In the genomic region with DNA sequence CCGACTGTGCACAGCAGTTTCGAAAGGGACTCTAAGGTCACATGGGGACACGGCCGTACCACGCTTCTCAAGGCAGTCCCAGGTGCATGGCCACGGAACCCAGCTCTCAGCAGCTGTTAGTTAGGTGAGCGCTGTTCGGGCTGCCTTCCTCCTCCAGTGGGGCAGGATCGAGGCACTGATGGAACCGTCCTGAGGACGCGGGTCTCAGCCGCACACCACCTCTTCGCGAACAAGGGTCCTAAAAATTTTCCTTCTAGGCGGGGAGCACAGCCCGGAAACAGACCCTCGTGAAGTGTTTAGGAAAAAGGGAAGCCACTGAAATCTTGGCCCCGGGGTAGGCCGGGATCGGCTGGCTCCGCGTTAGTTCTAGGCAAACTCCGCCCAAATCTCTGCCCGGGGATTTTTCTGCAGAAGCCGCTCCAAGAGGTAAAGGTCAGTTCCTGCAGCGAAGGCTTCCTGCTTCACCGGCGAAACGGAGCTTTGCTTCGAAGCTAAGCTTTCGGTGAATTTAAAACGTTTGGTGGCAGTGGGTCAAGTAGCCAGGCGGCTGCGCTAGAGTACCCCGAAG, we compare ENCODE assay signal across 8 cellular contexts. TPM values are rescaled to one million over a fixed set of nuclear protein-coding genes. Genes with fewer than 3 reads are reported as not detected.
DNase-seq lines count a peak whose midpoint lies in the region; ATAC-seq and TF ChIP-seq lines count a peak whose summit lies in the region.

No MANE protein-coding gene starts in this region.

- DNase-seq in PC-9 = peak in 1 of 2 experiments; percentile 15
- DNase-seq in mucosa of descending colon = peak; percentile 64 to 70 (median 69)
- DNase-seq in aorta = no peak
- no peak for DNase-seq in epidermal melanocyte (ENCODE audit: insufficient read length, low spot score)
- DNase-seq in NCI-H128 (lab: John Stamatoyannopoulos, UW; ENCODE audit: unreplicated experiment) = no peak

- intact Hi-C loops in PC-9 (cut with micrococcal nuclease; ENCODE audit: unreplicated experiment) (loop anchor here (10.0 kb wide), 1 partner anchor 733 kb away; no protein-coding TSS in a partner anchor), mucosa of descending colon (cut with DNase I, micrococcal nuclease) (no loop called here), aorta (cut with DNase I) (no loop called here)

- H3K4me3 ChIP-seq in PC-9 (peak overlapping the region; percentile 70), duodenal mucosa (ENCODE audit: low read depth in 1 of 2, low read length in 2 of 2) (peak overlapping the region; percentile 69 to 80), mucosa of descending colon (peak overlapping the region; percentile 50), aorta (ENCODE audit: low read length in 2 of 2) (peak overlapping the region; percentile 23 to 28)

- H3K9me2 ChIP-seq in PC-9 (ENCODE audit: insufficient read depth) = no peaks in the 10 kb centered on the region

- peak overlapping the region; percentile 96 for H2AFZ ChIP-seq in PC-9

- CTCF ChIA-PET in PC-9 (lab: Charles Lee) = interaction anchor here (0.6 kb wide), 3 partner anchors 66 to 210 kb away, joined by 3 to 4 read pairs (median 3); no protein-coding TSS in a partner anchor

- POLR2A ChIA-PET in PC-9 (lab: Charles Lee; ENCODE audit: unreplicated experiment) = interaction anchor here (0.6 kb wide), 1 partner anchor 984 kb away, joined by 8 read pairs; no protein-coding TSS in a partner anchor

- peak overlapping the region; percentile 85 for H3K4me2 ChIP-seq in PC-9

- H3F3A ChIP-seq in PC-9 (ENCODE audit: insufficient read depth, low read depth) = peaks cover 16% of the 10 kb centered on the region; the same call in 1 of the 2 replicates

- no peaks in the 10 kb centered on the region for H3K9me3 ChIP-seq in PC-9 (ENCODE audit: insufficient read depth, low read depth)
- H3K9me3 ChIP-seq in duodenal mucosa (ENCODE audit: control insufficient read depth in 1 of 2, low read length in 2 of 2) = no peaks in the 10 kb centered on the region
- no peaks in the 10 kb centered on the region for H3K9me3 ChIP-seq in mucosa of descending colon
- H3K9me3 ChIP-seq in aorta (ENCODE audit: control insufficient read depth, low read length) = no peaks in the 10 kb centered on the region

- TF ChIP-seq CTCF in GM12872 (IDR thresholded peaks at IDR 0.05; ENCODE audit: insufficient read depth, low read depth, low read length) (peak; percentile 26; the same call in 1 of the 3 replicates), PC-9 (conservative IDR thresholded peaks at IDR 0.05) (peak; percentile 23; the same call in 1 of the 2 replicates), mucosa of descending colon (IDR thresholded peaks at IDR 0.05) (no peak)

- H3K27me3 ChIP-seq in PC-9 (ENCODE audit: insufficient read depth, low read depth) (no peaks in the 10 kb centered on the region), duodenal mucosa (ENCODE audit: control insufficient read depth in 1 of 2, insufficient read depth in 2 of 2, low read length in 2 of 2) (peaks cover 34 to 37% of the 10 kb centered on the region in 2 donors), aorta (ENCODE audit: control insufficient read depth in 1 of 2, insufficient read depth in 2 of 2, low read length in 1 of 2) (peaks cover 0 to 2% of the 10 kb centered on the region in 2 donors)

- H3K4me1 ChIP-seq in PC-9 (replicated peaks; ENCODE audit: insufficient read depth) (peaks cover 19% of the 10 kb centered on the region), duodenal mucosa (ENCODE audit: control insufficient read depth in 1 of 2, insufficient read depth in 2 of 2, low read length in 2 of 2) (peaks cover 20 to 25% of the 10 kb centered on the region in 2 donors), mucosa of descending colon (ENCODE audit: low read depth) (peaks cover 19% of the 10 kb centered on the region), aorta (ENCODE audit: control insufficient read depth in 1 of 2, insufficient read depth in 2 of 2, low read length in 2 of 2) (no peaks in the 10 kb centered on the region)

- H3K27ac ChIP-seq in PC-9 = no peak overlapping the region
- peak overlapping the region; percentile 8 for H3K27ac ChIP-seq in duodenal mucosa (ENCODE audit: low read depth, low read length)
- H3K27ac ChIP-seq in aorta (ENCODE audit: low read depth in 1 of 2, low read length in 2 of 2) = no peak overlapping the region

- no peaks in the 10 kb centered on the region; the same call in 1 of the 2 replicates for H4K20me1 ChIP-seq in PC-9 (ENCODE audit: insufficient read depth)

- H3K79me2 ChIP-seq in PC-9 (ENCODE audit: low read depth) = peaks cover 13% of the 10 kb centered on the region; the same call in 1 of the 2 replicates

- BruUV-seq in PC-9 (replicated peaks; lab: Mats Ljungman, UMichigan) = TSS peak; percentile 31

- ATAC-seq in mucosa of descending colon (peak; percentile 79), aorta (ENCODE audit: low FRiP score) (peak; percentile 36), HG03442 (IDR thresholded peaks at IDR 0.05; ENCODE audit: unreplicated experiment) (no peak)

- WGBS in aorta, 2 donors = 23 to 25% methylated on average over 36 of the region's 36 CpGs

- peaks cover 11% of the 10 kb centered on the region; the same call in 1 of the 2 replicates for H3K36me3 ChIP-seq in PC-9 (ENCODE audit: low read depth)
- peaks cover 0 to 15% of the 10 kb centered on the region in 2 donors for H3K36me3 ChIP-seq in duodenal mucosa (ENCODE audit: control insufficient read depth in 1 of 2, insufficient read depth in 2 of 2, low read length in 2 of 2)
- no peaks in the 10 kb centered on the region for H3K36me3 ChIP-seq in mucosa of descending colon (ENCODE audit: low read depth)
- no peaks in the 10 kb centered on the region for H3K36me3 ChIP-seq in aorta (ENCODE audit: control insufficient read depth in 1 of 2, insufficient read depth in 2 of 2, low read length in 1 of 2)

- H3K9ac ChIP-seq in duodenal mucosa (ENCODE audit: low read depth in 1 of 2, low read length in 2 of 2) = peak overlapping the region; percentile 37 to 61

RNA-seq across cellular contexts. Expression of gene GJB2, which starts 0.8 kb away (rescaled TPM):
- total RNA-seq in PC-9 (2021) = 4.2 and 5.5 TPM in 2 replicates
- total RNA-seq in mucosa of descending colon = 10 to 100 TPM; 18.1 to 45.4 (median 42.9) TPM
- 1 to 10 TPM in 1 of 2 donors, under 1 TPM in 1; 0.23 to 3.3 TPM for total RNA-seq in aorta
- under 1 TPM; 0.28 to 0.88 TPM for polyA plus RNA-seq in aorta

RNA-seq across cellular contexts. Expression of gene GJA3, which starts 31.1 kb away (rescaled TPM):
- total RNA-seq in PC-9 (2021) = 0.15 TPM in 1 of 2 replicates, not detected in the other
- not detected for total RNA-seq in mucosa of descending colon
- under 1 TPM; 0.19 to 0.42 TPM for total RNA-seq in aorta
- polyA plus RNA-seq in aorta = under 1 TPM in 1 of 2 donors, not detected in 1; 0.03 TPM

RNA-seq across cellular contexts. Expression of gene GJB6, which starts 40.1 kb away (rescaled TPM):
- not detected in 2 replicates for total RNA-seq in PC-9 (2021)
- not detected for total RNA-seq in mucosa of descending colon
- not detected for total RNA-seq in aorta
- under 1 TPM in 1 of 2 donors, not detected in 1; 0.25 TPM for polyA plus RNA-seq in aorta

Comparison
In these comparisons a context has a peak if more than half of its experiments do, and no peak if none do; other contexts are left out.
1. DNase-seq: peak in mucosa of descending colon (3 of 3); none in aorta (0 of 2), epidermal melanocyte (single experiment) and NCI-H128 (single experiment).
2. Peak in every context shown above with its lines, with median percentiles within 50 percentile points of each other: H3K4me3 ChIP-seq.